Comparison of ENCODE assay signal across 19 cellular contexts in genomic region chr4:155690044-155690837, GRCh38. TPM values are rescaled to one million over a fixed set of nuclear protein-coding genes. Genes with fewer than 3 reads are reported as not detected.
"Had no signal": no experiment of that assay in that cellular context is flagged by ENCODE, and none has a peak within 500 bp of the region (broad histone marks: within the 10 kb centered on the region; RNA-seq: fewer than 3 reads in every experiment).

No MANE protein-coding gene starts in this region.

- ATAC-seq: pancreas; stimulated activated naive B cell treated with anti-CD40 and anti-IgM and Interleukin-4, amounts not matched to agents 10 μg/mL and 1 μg/mL and 100 μg/mL, for 72 hours; T-helper 17 cell had no signal

- H3K27me3 ChIP-seq: brain microvascular endothelial cell, pancreas, SJCRH30 had no signal

- H3K9me3 ChIP-seq: pancreas, SJCRH30 had no signal

- H3K4me1 ChIP-seq: SJCRH30 had no signal

- H3K36me3 ChIP-seq: brain microvascular endothelial cell, pancreas, SJCRH30 had no signal

- H3K27ac ChIP-seq: brain microvascular endothelial cell, epithelial cell of prostate, pancreas, SJCRH30 had no signal

- H3K4me3 ChIP-seq: lung, pancreas, SJCRH30 had no signal

- DNase-seq: activated B cell treated with CpG ODN at 0.5 μM for 24 hours; activated CD4-positive, alpha-beta T cell treated with anti-CD3 and anti-CD28 coated beads, Interleukin-2, amount 10 ng/mL, durations not matched to agents 7 days and 5 days; activated CD8-positive, alpha-beta memory T cell treated with anti-CD3 and anti-CD28 coated beads, Interleukin-2, amount 50 U/mL, for 48 hours; activated gamma-delta T cell treated with Interleukin-2 at 50 U/mL for 16 hours; activated naive CD8-positive, alpha-beta T cell treated with anti-CD3 and anti-CD28 coated beads for 36 hours; brain microvascular endothelial cell; dermis blood vessel endothelial cell; hypothalamus; kidney; naive B cell; pancreas; SJCRH30; stimulated activated CD4-positive, alpha-beta T cell treated with anti-CD3 and anti-CD28 coated beads, Interleukin-15, amount 100 ng/mL, for 24 hours; stimulated activated CD4-positive, alpha-beta T cell treated with anti-CD3 and anti-CD28 coated beads, Interleukin-4, amount 100 ng/mL, for 1 hour; stimulated activated naive B cell treated with anti-CD40 and anti-IgM and Interleukin-4, amounts not matched to agents 10 μg/mL and 1 μg/mL and 100 μg/mL, for 72 hours; T-helper 17 cell; trophoblast cell had no signal

RNA-seq across cellular contexts. Expression of gene GUCY1A1, which starts 23.6 kb away (rescaled TPM):
- total RNA-seq: activated CD4-positive, alpha-beta T cell treated with anti-CD3 and anti-CD28 coated beads, Interleukin-2, amount 10 ng/mL, durations not matched to agents 7 days and 5 days had no signal
